In genomic region chr15:41795996-41796395, GRCh38 we compare ENCODE assay signal across 14 cellular contexts. TPM values are rescaled to one million over a fixed set of nuclear protein-coding genes. Genes with fewer than 3 reads are reported as not detected.
DNase-seq lines count a peak whose midpoint lies in the region; ATAC-seq, FAIRE-seq and TF ChIP-seq lines count a peak whose summit lies in the region.
"Had no signal": no experiment of that assay in that cellular context is flagged by ENCODE, and none has a peak within 500 bp of the region (broad histone marks: within the 10 kb centered on the region; RNA-seq: fewer than 3 reads in every experiment).

No MANE protein-coding gene starts in this region.

- H3K4me3 Mint-ChIP-seq in activated CD8-positive, alpha-beta T cell treated with anti-CD3 and anti-CD28 coated beads, Interleukin-2, amount 10 ng/mL, durations not matched to agents 7 days and 5 days, result no peak overlapping the region
- H3K4me3 Mint-ChIP-seq in activated CD8-positive, alpha-beta T cell treated with anti-CD3 and anti-CD28 coated beads for 36 hours, result no peak overlapping the region
- H3K4me3 Mint-ChIP-seq in mesothelial cell of epicardium, result no peak overlapping the region
- H3K4me3 Mint-ChIP-seq in type B pancreatic cell, result peak overlapping the region; percentile 66
- no peak overlapping the region for H3K4me3 Mint-ChIP-seq in glutamatergic neuron (ENCODE audit: unreplicated experiment)

- no peak overlapping the region for H3K27ac ChIP-seq in K562 (ENCODE audit: extremely low read depth, low read depth, low read length)

- H3K27ac Mint-ChIP-seq in activated CD8-positive, alpha-beta T cell treated with anti-CD3 and anti-CD28 coated beads, Interleukin-2, amount 10 ng/mL, durations not matched to agents 7 days and 5 days, result peak overlapping the region; percentile 70
- no peak overlapping the region for H3K27ac Mint-ChIP-seq in activated CD8-positive, alpha-beta T cell treated with anti-CD3 and anti-CD28 coated beads for 36 hours
- peak overlapping the region; percentile 88 for H3K27ac Mint-ChIP-seq in mesothelial cell of epicardium
- peak overlapping the region; percentile 72 for H3K27ac Mint-ChIP-seq in type B pancreatic cell
- no peak overlapping the region for H3K27ac Mint-ChIP-seq in glutamatergic neuron (ENCODE audit: unreplicated experiment)

- in situ Hi-C loops in K562 (cut with MboI), result no loop called here

- 81% methylated on average over 6 of the region's 6 CpGs for WGBS in K562 (ENCODE audit: insufficient coverage, low coverage, missing lambda C conversion rate)

- TF ChIP-seq RAD21 in K562 (CRISPR knock-in tag; conservative IDR thresholded peaks at IDR 0.05 in 1 of 2, IDR thresholded peaks at IDR 0.05 in 1 of 2), result no peak

- POLR2A ChIA-PET in activated CD8-positive, alpha-beta T cell treated with anti-CD3 and anti-CD28 coated beads, Interleukin-2, amount 10 ng/mL, durations not matched to agents 7 days and 5 days (lab: Charles Lee), result no interaction called here
- POLR2A ChIA-PET in activated CD8-positive, alpha-beta T cell treated with anti-CD3 and anti-CD28 coated beads for 36 hours (lab: Charles Lee), result no interaction called here
- POLR2A ChIA-PET in K562 (lab: Yijun Ruan, JAX), result interaction anchor here (0.6 to 0.7 kb wide), 2 partner anchors 86 to 824 kb away, joined by 3 read pairs; no protein-coding TSS in a partner anchor

- no peak overlapping the region for H3K9ac ChIP-seq in K562 (ENCODE audit: insufficient read depth in 1 of 2, low read depth in 2 of 2, low read length in 2 of 2)

- TF ChIP-seq POLR2A in K562 (conservative IDR thresholded peaks at IDR 0.05), result no peak

- H3K9me3 Mint-ChIP-seq in activated CD8-positive, alpha-beta T cell treated with anti-CD3 and anti-CD28 coated beads, Interleukin-2, amount 10 ng/mL, durations not matched to agents 7 days and 5 days (ENCODE audit: insufficient read depth), result no peaks in the 10 kb centered on the region
- no peaks in the 10 kb centered on the region for H3K9me3 Mint-ChIP-seq in activated CD8-positive, alpha-beta T cell treated with anti-CD3 and anti-CD28 coated beads for 36 hours
- H3K9me3 Mint-ChIP-seq in mesothelial cell of epicardium, result no peaks in the 10 kb centered on the region
- no peaks in the 10 kb centered on the region for H3K9me3 Mint-ChIP-seq in type B pancreatic cell
- H3K9me3 Mint-ChIP-seq in glutamatergic neuron (ENCODE audit: unreplicated experiment), result no peaks in the 10 kb centered on the region

- DNase-seq in activated CD8-positive, alpha-beta T cell treated with anti-CD3 and anti-CD28 coated beads, Interleukin-2, amount 10 ng/mL, durations not matched to agents 7 days and 5 days, result no peak
- no peak for DNase-seq in activated CD8-positive, alpha-beta T cell treated with anti-CD3 and anti-CD28 coated beads for 36 hours
- DNase-seq in K562 (ENCODE audit: extremely low read depth in 1 of 4, low spot score in 3 of 4) (no peak), mesothelial cell of epicardium (ENCODE audit: low spot score in 2 of 2, unreplicated experiment in 2 of 2) (no peak), type B pancreatic cell (ENCODE audit: extremely low spot score, unreplicated experiment) (no peak), NOMO-1 treated with dmso at 0.1 percent for 144 hours (lab: John Stamatoyannopoulos, UW; ENCODE audit: unreplicated experiment) (no peak), H7 (no peak), glutamatergic neuron (no peak)
- DNase-seq: activated CD8-positive, alpha-beta memory T cell treated with anti-CD3 and anti-CD28 coated beads, Interleukin-2, amount 50 U/mL, for 4 hours; Calu3; GOT3; midbrain; NCI-H2029 treated with DMSO at 0.1 percent for 48 hours; SHP77 treated with DMSO at 0.1 percent for 48 hours had no signal

- H3K27me3 Mint-ChIP-seq in activated CD8-positive, alpha-beta T cell treated with anti-CD3 and anti-CD28 coated beads, Interleukin-2, amount 10 ng/mL, durations not matched to agents 7 days and 5 days (ENCODE audit: low read depth), result no peaks in the 10 kb centered on the region
- no peaks in the 10 kb centered on the region for H3K27me3 Mint-ChIP-seq in activated CD8-positive, alpha-beta T cell treated with anti-CD3 and anti-CD28 coated beads for 36 hours
- no peaks in the 10 kb centered on the region for H3K27me3 Mint-ChIP-seq in mesothelial cell of epicardium (ENCODE audit: low read depth)
- H3K27me3 Mint-ChIP-seq in type B pancreatic cell, result no peaks in the 10 kb centered on the region
- peaks cover 2% of the 10 kb centered on the region for H3K27me3 Mint-ChIP-seq in glutamatergic neuron (ENCODE audit: unreplicated experiment)

- no peaks in the 10 kb centered on the region for H3K9me1 ChIP-seq in K562 (ENCODE audit: control insufficient read depth, insufficient read depth, low read length)

- FAIRE-seq in K562 (lab: Jason Lieb, UNC), result no peak

- H3K4me3 ChIP-seq in K562 (no peak overlapping the region), H7 (ENCODE audit: insufficient read depth, low read depth, low read length) (no peak overlapping the region)

- H3K36me3 Mint-ChIP-seq in activated CD8-positive, alpha-beta T cell treated with anti-CD3 and anti-CD28 coated beads, Interleukin-2, amount 10 ng/mL, durations not matched to agents 7 days and 5 days (ENCODE audit: low read depth), result peaks cover 11% of the 10 kb centered on the region
- H3K36me3 Mint-ChIP-seq in activated CD8-positive, alpha-beta T cell treated with anti-CD3 and anti-CD28 coated beads for 36 hours (ENCODE audit: low read depth), result peaks cover 5% of the 10 kb centered on the region
- H3K36me3 Mint-ChIP-seq in mesothelial cell of epicardium, result peaks cover 7% of the 10 kb centered on the region
- H3K36me3 Mint-ChIP-seq in type B pancreatic cell, result peaks cover 7% of the 10 kb centered on the region
- H3K36me3 Mint-ChIP-seq in glutamatergic neuron (ENCODE audit: unreplicated experiment), result no peaks in the 10 kb centered on the region

- TF ChIP-seq EP300 in K562 (IDR thresholded peaks at IDR 0.05; ENCODE audit: low read length), result no peak

- intact Hi-C loops in activated CD8-positive, alpha-beta T cell treated with anti-CD3 and anti-CD28 coated beads for 36 hours (cut with micrococcal nuclease), result no loop called here
- intact Hi-C loops in K562 (cut with micrococcal nuclease), result no loop called here

- peaks cover 39% of the 10 kb centered on the region for H3K4me1 Mint-ChIP-seq in activated CD8-positive, alpha-beta T cell treated with anti-CD3 and anti-CD28 coated beads, Interleukin-2, amount 10 ng/mL, durations not matched to agents 7 days and 5 days (ENCODE audit: low read depth)
- peaks cover 40% of the 10 kb centered on the region for H3K4me1 Mint-ChIP-seq in activated CD8-positive, alpha-beta T cell treated with anti-CD3 and anti-CD28 coated beads for 36 hours (ENCODE audit: low read depth)
- H3K4me1 Mint-ChIP-seq in mesothelial cell of epicardium (peaks cover 38% of the 10 kb centered on the region), type B pancreatic cell (ENCODE audit: unreplicated experiment) (peaks cover 44% of the 10 kb centered on the region), glutamatergic neuron (ENCODE audit: low read depth, unreplicated experiment) (peaks cover 16% of the 10 kb centered on the region)

- H4K20me1 ChIP-seq in K562 (replicated peaks; ENCODE audit: control insufficient read depth, insufficient read depth, low read length), result peaks cover 1% of the 10 kb centered on the region; the same call in 1 of the 2 replicates

- H3K36me3 ChIP-seq in K562 (ENCODE audit: control insufficient read depth, insufficient read depth, low read length) (no peaks in the 10 kb centered on the region), H7 (replicated peaks; ENCODE audit: control insufficient read depth, insufficient read depth, low read length) (no peaks in the 10 kb centered on the region)

- H3K4me1 ChIP-seq in K562 (replicated peaks in 1 of 2; ENCODE audit: control insufficient read depth in 2 of 2, insufficient read depth in 2 of 2, low read length in 2 of 2), result peaks cover 13 to 24% of the 10 kb centered on the region in 2 experiments

- H2AFZ ChIP-seq in K562 (ENCODE audit: low read depth, low read length), result no peak overlapping the region

- ATAC-seq in activated CD8-positive, alpha-beta T cell treated with anti-CD3 and anti-CD28 coated beads, Interleukin-2, amount 10 ng/mL, durations not matched to agents 7 days and 5 days, result no peak
- no peak for ATAC-seq in activated CD8-positive, alpha-beta T cell treated with anti-CD3 and anti-CD28 coated beads for 36 hours
- no peak for ATAC-seq in K562

- 0 out of 3 replicates have a peak, but pooled peaks cover 5% of the 10 kb centered on the region for H3K79me2 ChIP-seq in K562 (ENCODE audit: control insufficient read depth, insufficient read depth, low read length)

- H3K27me3 ChIP-seq in K562 (ENCODE audit: control insufficient read depth in 2 of 2, insufficient read depth in 2 of 2, low read length in 2 of 2), result no peaks in the 10 kb centered on the region
- H3K27me3 ChIP-seq in H7 (ENCODE audit: control insufficient read depth, insufficient read depth, low read length), result no peaks in the 10 kb centered on the region

- CTCF ChIA-PET in activated CD8-positive, alpha-beta T cell treated with anti-CD3 and anti-CD28 coated beads, Interleukin-2, amount 10 ng/mL, durations not matched to agents 7 days and 5 days (lab: Charles Lee), result interaction anchor here (0.7 to 10.6 kb wide), 5 partner anchors 8 to 109 kb away, joined by 3 to 82 read pairs (median 4); partner anchors contain the start of gene MAPKBP1
- CTCF ChIA-PET in activated CD8-positive, alpha-beta T cell treated with anti-CD3 and anti-CD28 coated beads for 36 hours (lab: Charles Lee), result interaction anchor here (1.3 to 7.8 kb wide), 5 partner anchors 11 to 193 kb away, joined by 4 to 44 read pairs (median 13); partner anchors contain the start of gene MAPKBP1
- CTCF ChIA-PET in K562 (lab: Yijun Ruan, JAX; ENCODE audit: low intra/inter-chr PET ratio), result no interaction called here

- no peak overlapping the region for H3K4me2 ChIP-seq in K562 (ENCODE audit: insufficient read depth, low read length)

- TF ChIP-seq CTCF in activated CD8-positive, alpha-beta T cell treated with anti-CD3 and anti-CD28 coated beads for 36 hours (IDR thresholded peaks at IDR 0.05), result no peak
- TF ChIP-seq CTCF in K562 (IDR thresholded peaks at IDR 0.05 in 2 of 3, conservative IDR thresholded peaks at IDR 0.05 in 1 of 3; ENCODE audit: insufficient read depth in 2 of 3, low read depth in 1 of 3, low read length in 3 of 3), result no peak
- no peak for TF ChIP-seq CTCF in mesothelial cell of epicardium (IDR thresholded peaks at IDR 0.05; ENCODE audit: unreplicated experiment)
- no peak for TF ChIP-seq CTCF in type B pancreatic cell (conservative IDR thresholded peaks at IDR 0.05)
- TF ChIP-seq CTCF in glutamatergic neuron (IDR thresholded peaks at IDR 0.05; ENCODE audit: partially characterized antibody, unreplicated experiment), result no peak

- BruUV-seq in K562 (replicated peaks; lab: Mats Ljungman, UMichigan), result no TSS peak

- H3K9me3 ChIP-seq in K562 (replicated peaks; ENCODE audit: control insufficient read depth, insufficient read depth, low read depth, low read length), result no peaks in the 10 kb centered on the region

RNA-seq across cellular contexts. Expression of gene MAPKBP1, which starts 21.7 kb away (rescaled TPM):
- 10 to 100 TPM; 30.4 to 30.9 TPM for total RNA-seq in activated CD8-positive, alpha-beta T cell treated with anti-CD3 and anti-CD28 coated beads, Interleukin-2, amount 10 ng/mL, durations not matched to agents 7 days and 5 days
- total RNA-seq in activated CD8-positive, alpha-beta T cell treated with anti-CD3 and anti-CD28 coated beads for 36 hours, result 10 to 100 TPM; 16.6 to 17.2 TPM
- total RNA-seq in K562 (2011; cell fraction: chromatin; rRNA removed; ENCODE audit: low replicate concordance), result 65.0 and 134 TPM in 2 replicates
- 51.1 and 51.4 TPM in 2 replicates for total RNA-seq in K562 (2011; cell fraction: nucleolus; rRNA removed)
- 45.8 and 52.1 TPM in 2 replicates for total RNA-seq in K562 (2011; cell fraction: nucleoplasm; rRNA removed)
- total RNA-seq in K562 (2014; rRNA removed) (4.1 and 5.3 TPM in 2 replicates), K562 (2014; rRNA removed; fragmentation: Illumina TruSeq; extraction: Trizol) (4.5 and 4.6 TPM in 2 replicates), K562 (2015; rRNA removed; fragmentation: Illumina TruSeq; extraction: Trizol) (5.7 and 5.8 TPM in 2 replicates), K562 (2021) (9.5 and 9.6 TPM in 2 replicates), mesothelial cell of epicardium (38.9 to 42.6 TPM (median 40.8 TPM) in 3 replicates), type B pancreatic cell (ENCODE audit: low replicate concordance) (21.1 and 34.8 TPM in 2 replicates), glutamatergic neuron (ENCODE audit: unreplicated experiment) (45.7 TPM)
- polyA plus RNA-seq in K562 (2011; rRNA removed) (3.4 and 4.4 TPM in 2 replicates), K562 (2014; fragmentation: Illumina TruSeq; extraction: Trizol) (4.8 and 5.4 TPM in 2 replicates), K562 (2014; fragmentation: Nextera tagmentation; extraction: Ambion mirVana) (under 1 TPM; 0.15 to 0.28 TPM), K562 (2014; rRNA removed) (5.2 and 7.1 TPM in 2 replicates)
- 2.2 and 3.6 TPM in 2 replicates for polyA plus RNA-seq in K562 (2011; cell fraction: cytosol; rRNA removed)
- polyA plus RNA-seq in K562 (2011; cell fraction: nucleus; rRNA removed), result 24.5 and 27.3 TPM in 2 replicates
- polyA plus RNA-seq in K562 (2012), result 5.8 and 7.2 TPM in 2 replicates
- polyA minus RNA-seq in K562 (2011; rRNA and poly(A)+ RNA removed), result 7.0 and 9.2 TPM in 2 replicates
- polyA minus RNA-seq in K562 (2011; cell fraction: cytosol; rRNA and poly(A)+ RNA removed), result 2.7 and 5.9 TPM in 2 replicates
- 22.8 and 29.4 TPM in 2 replicates for polyA minus RNA-seq in K562 (2011; cell fraction: nucleus; rRNA and poly(A)+ RNA removed)
- 5.9 and 8.2 TPM in 2 replicates for total RNA-seq in H7 (2014; rRNA removed; shearing (Covaris generic))

RNA-seq across cellular contexts. Expression of gene JMJD7, which starts 31.9 kb away (rescaled TPM):
- total RNA-seq in activated CD8-positive, alpha-beta T cell treated with anti-CD3 and anti-CD28 coated beads, Interleukin-2, amount 10 ng/mL, durations not matched to agents 7 days and 5 days, result 10 to 100 TPM; 19.5 to 22.8 TPM
- total RNA-seq in activated CD8-positive, alpha-beta T cell treated with anti-CD3 and anti-CD28 coated beads for 36 hours, result 10 to 100 TPM in 1 of 2 experiments, 1 to 10 TPM in 1; 8.2 to 13.2 TPM
- total RNA-seq in K562 (2011; cell fraction: chromatin; rRNA removed; ENCODE audit: low replicate concordance), result 7.0 and 13.8 TPM in 2 replicates
- 7.2 and 8.5 TPM in 2 replicates for total RNA-seq in K562 (2011; cell fraction: nucleolus; rRNA removed)
- total RNA-seq in K562 (2011; cell fraction: nucleoplasm; rRNA removed), result 12.6 and 15.4 TPM in 2 replicates
- total RNA-seq in K562 (2014; rRNA removed) (6.1 and 11.3 TPM in 2 replicates), K562 (2014; rRNA removed; fragmentation: Illumina TruSeq; extraction: Trizol) (3.2 and 3.8 TPM in 2 replicates), K562 (2015; rRNA removed; fragmentation: Illumina TruSeq; extraction: Trizol) (4.3 and 5.3 TPM in 2 replicates), K562 (2021) (12.2 and 13.1 TPM in 2 replicates), mesothelial cell of epicardium (25.9 to 27.6 TPM (median 26.7 TPM) in 3 replicates), type B pancreatic cell (ENCODE audit: low replicate concordance) (29.0 and 51.7 TPM in 2 replicates), glutamatergic neuron (ENCODE audit: unreplicated experiment) (26.6 TPM)
- polyA plus RNA-seq in K562 (2011; rRNA removed) (7.9 and 8.8 TPM in 2 replicates), K562 (2014; fragmentation: Illumina TruSeq; extraction: Trizol) (6.8 and 9.4 TPM in 2 replicates), K562 (2014; fragmentation: Nextera tagmentation; extraction: Ambion mirVana) (1 to 10 TPM; 1.2 to 2.9 TPM), K562 (2014; rRNA removed) (9.7 and 13.9 TPM in 2 replicates)
- polyA plus RNA-seq in K562 (2011; cell fraction: cytosol; rRNA removed), result 8.0 and 19.6 TPM in 2 replicates
- 18.0 and 36.7 TPM in 2 replicates for polyA plus RNA-seq in K562 (2011; cell fraction: nucleus; rRNA removed)
- 7.7 and 16.3 TPM in 2 replicates for polyA plus RNA-seq in K562 (2012)
- polyA minus RNA-seq in K562 (2011; rRNA and poly(A)+ RNA removed), result 0.60 and 3.0 TPM in 2 replicates
- 4.1 and 4.4 TPM in 2 replicates for polyA minus RNA-seq in K562 (2011; cell fraction: cytosol; rRNA and poly(A)+ RNA removed)
- 4.0 and 4.7 TPM in 2 replicates for polyA minus RNA-seq in K562 (2011; cell fraction: nucleus; rRNA and poly(A)+ RNA removed)
- total RNA-seq in H7 (2014; rRNA removed; shearing (Covaris generic)), result 10.7 and 12.3 TPM in 2 replicates

RNA-seq across cellular contexts. Expression of gene PLA2G4B, which starts 42.7 kb away (rescaled TPM):
- total RNA-seq in activated CD8-positive, alpha-beta T cell treated with anti-CD3 and anti-CD28 coated beads, Interleukin-2, amount 10 ng/mL, durations not matched to agents 7 days and 5 days, result 10 to 100 TPM in 1 of 2 experiments, 1 to 10 TPM in 1; 8.9 to 13.1 TPM
- total RNA-seq in activated CD8-positive, alpha-beta T cell treated with anti-CD3 and anti-CD28 coated beads for 36 hours, result 1 to 10 TPM; 4.2 to 4.8 TPM
- 22.3 and 55.4 TPM in 2 replicates for total RNA-seq in K562 (2011; cell fraction: chromatin; rRNA removed; ENCODE audit: low replicate concordance)
- 26.3 and 28.8 TPM in 2 replicates for total RNA-seq in K562 (2011; cell fraction: nucleolus; rRNA removed)
- total RNA-seq in K562 (2011; cell fraction: nucleoplasm; rRNA removed), result 13.2 and 21.9 TPM in 2 replicates
- 3.9 TPM in 2 replicates for total RNA-seq in K562 (2014; rRNA removed)
- 0.89 and 2.1 TPM in 2 replicates for total RNA-seq in K562 (2014; rRNA removed; fragmentation: Illumina TruSeq; extraction: Trizol)
- total RNA-seq in K562 (2015; rRNA removed; fragmentation: Illumina TruSeq; extraction: Trizol), result 1.3 and 1.4 TPM in 2 replicates
- total RNA-seq in K562 (2021), result 2.8 and 5.2 TPM in 2 replicates
- 4.3 and 7.0 TPM in 2 replicates for polyA plus RNA-seq in K562 (2011; rRNA removed)
- polyA plus RNA-seq in K562 (2011; cell fraction: cytosol; rRNA removed), result 3.1 and 4.8 TPM in 2 replicates
- 48.4 and 61.4 TPM in 2 replicates for polyA plus RNA-seq in K562 (2011; cell fraction: nucleus; rRNA removed)
- 2.4 and 8.6 TPM in 2 replicates for polyA plus RNA-seq in K562 (2012)
- polyA plus RNA-seq in K562 (2014; fragmentation: Illumina TruSeq; extraction: Trizol), result 2.7 and 2.8 TPM in 2 replicates
- under 1 TPM; 0.07 to 0.25 TPM for polyA plus RNA-seq in K562 (2014; fragmentation: Nextera tagmentation; extraction: Ambion mirVana)
- polyA plus RNA-seq in K562 (2014; rRNA removed), result 5.6 and 6.1 TPM in 2 replicates
- polyA minus RNA-seq in K562 (2011; rRNA and poly(A)+ RNA removed), result 0.74 and 1.2 TPM in 2 replicates
- polyA minus RNA-seq in K562 (2011; cell fraction: cytosol; rRNA and poly(A)+ RNA removed), result 1.1 and 1.5 TPM in 2 replicates
- polyA minus RNA-seq in K562 (2011; cell fraction: nucleus; rRNA and poly(A)+ RNA removed), result 6.6 and 6.7 TPM in 2 replicates
- 10.6 to 11.4 TPM (median 11.2 TPM) in 3 replicates for total RNA-seq in mesothelial cell of epicardium
- 17.7 and 19.9 TPM in 2 replicates for total RNA-seq in type B pancreatic cell (ENCODE audit: low replicate concordance)
- 3.0 and 5.3 TPM in 2 replicates for total RNA-seq in H7 (2014; rRNA removed; shearing (Covaris generic))
- total RNA-seq in glutamatergic neuron (ENCODE audit: unreplicated experiment), result 17.9 TPM

Comparison
In these comparisons a context has a peak if more than half of its experiments do, and no peak if none do; other contexts are left out.
1. H3K27ac Mint-ChIP-seq: peak in activated CD8-positive, alpha-beta T cell treated with anti-CD3 and anti-CD28 coated beads, Interleukin-2, amount 10 ng/mL, durations not matched to agents 7 days and 5 days (single experiment), mesothelial cell of epicardium (single experiment) and type B pancreatic cell (single experiment); none in activated CD8-positive, alpha-beta T cell treated with anti-CD3 and anti-CD28 coated beads for 36 hours (single experiment) and glutamatergic neuron (single experiment).